35 cellular contexts compared by ENCODE assay signal in genomic region chr21:23307065-23307464, GRCh38.
"Had no signal": no experiment of that assay in that cellular context is flagged by ENCODE, and none has a peak within 500 bp of the region (broad histone marks: within the 10 kb centered on the region; RNA-seq: fewer than 3 reads in every experiment).

No MANE protein-coding gene starts in this region.

- H3K36me3 ChIP-seq: MG63 had no signal

- H3K9me3 ChIP-seq: MG63 had no signal

- H3K27me3 ChIP-seq: MG63 had no signal

- DNase-seq: Kasumi-1, MG63, MM.1S, MV-4-11, NCI-H1048, NCI-H1092, NCI-H1092 treated with DMSO at 0.1 percent for 48 hours, NCI-H1105, NCI-H1105 treated with DMSO at 0.1 percent for 48 hours, NCI-H1417, NCI-H1417 treated with DMSO at 0.1 percent for 48 hours, NCI-H1436, NCI-H1436 treated with DMSO at 0.1 percent for 48 hours, NCI-H146, NCI-H1694, NCI-H1694 treated with DMSO at 0.1 percent for 48 hours, NCI-H187, NCI-H187 treated with DMSO at 0.1 percent for 48 hours, NCI-H1930, NCI-H2029, NCI-H2029 treated with DMSO at 0.1 percent for 48 hours, NCI-H2081, NCI-H2081 treated with DMSO at 0.1 percent for 48 hours, NCI-H2107, NCI-H2171, NCI-H2171 treated with DMSO at 0.1 percent for 48 hours, NCI-H2227 treated with DMSO at 0.1 percent for 48 hours, NCI-H226, NCI-H345, NCI-H446, NCI-H446 treated with DMSO at 0.1 percent for 48 hours, NCI-H510A, NCI-H510A treated with DMSO at 0.1 percent for 48 hours, NCI-H524, NCI-H524 treated with DMSO at 0.1 percent for 48 hours had no signal

- H3K4me3 ChIP-seq: MG63 had no signal
